Comparison of ENCODE assay signal across 8 cellular contexts in the genomic region with DNA sequence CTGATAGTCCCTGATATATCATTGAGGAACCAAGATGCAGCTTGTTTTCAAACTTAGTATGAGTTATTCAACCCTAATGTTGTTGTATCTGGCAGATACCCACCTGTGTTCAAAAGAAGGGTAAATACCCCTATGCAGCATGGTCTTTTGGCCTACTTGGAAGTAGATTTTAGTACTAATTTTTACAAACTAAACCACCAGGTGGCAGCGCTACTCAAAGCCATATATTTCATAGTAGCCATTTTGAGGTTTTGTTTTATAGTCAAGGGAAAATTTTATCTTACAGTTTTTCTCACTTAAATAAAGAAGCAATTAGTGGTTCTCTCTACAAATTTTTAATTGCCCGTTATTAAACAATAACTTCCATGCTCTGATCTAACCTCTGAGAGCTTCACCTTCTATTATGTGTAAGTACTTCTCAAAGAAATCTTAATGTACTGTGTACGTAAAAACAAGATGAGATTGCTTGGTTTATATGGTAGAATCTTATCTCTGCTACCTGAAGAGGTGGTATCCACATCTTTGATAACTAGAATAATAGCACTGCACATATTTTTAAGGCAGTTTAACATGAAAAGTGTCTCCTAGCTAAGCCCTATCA. TPM values are rescaled to one million over a fixed set of nuclear protein-coding genes. Genes with fewer than 3 reads are reported as not detected.
A peak's percentile ranks its signal among the peaks of the same experiment; 100 is the strongest.
DNase-seq lines count a peak whose midpoint lies in the region; ATAC-seq and TF ChIP-seq lines count a peak whose summit lies in the region.

No MANE protein-coding gene starts in this region.

- peaks cover 22% of the 10 kb centered on the region for H3K36me3 Mint-ChIP-seq in activated T-cell treated with anti-CD3 and anti-CD28 coated beads, Interleukin-2, amount 50 U/mL, for 24 hours (ENCODE audit: low read depth)

- H3K27ac Mint-ChIP-seq in activated T-cell treated with anti-CD3 and anti-CD28 coated beads, Interleukin-2, amount 50 U/mL, for 24 hours: no peak overlapping the region

- TF ChIP-seq CTCF in psoas muscle (IDR thresholded peaks at IDR 0.05): peak; percentile 63

- no peaks in the 10 kb centered on the region for H3K4me1 Mint-ChIP-seq in activated T-cell treated with anti-CD3 and anti-CD28 coated beads, Interleukin-2, amount 50 U/mL, for 24 hours (ENCODE audit: low read depth)

- no peaks in the 10 kb centered on the region for H3K9me3 Mint-ChIP-seq in activated T-cell treated with anti-CD3 and anti-CD28 coated beads, Interleukin-2, amount 50 U/mL, for 24 hours

- H3K36me3 ChIP-seq in psoas muscle (ENCODE audit: insufficient read depth in 1 of 2, low read depth in 1 of 2): peaks cover 0 to 9% of the 10 kb centered on the region in 2 donors

- H3K4me1 ChIP-seq in psoas muscle: no peaks in the 10 kb centered on the region

- H3K27me3 Mint-ChIP-seq in activated T-cell treated with anti-CD3 and anti-CD28 coated beads, Interleukin-2, amount 50 U/mL, for 24 hours: no peaks in the 10 kb centered on the region

- no peaks in the 10 kb centered on the region for H3K27me3 ChIP-seq in psoas muscle (ENCODE audit: insufficient read depth in 3 of 3, low read length in 2 of 3)

- H3K4me3 Mint-ChIP-seq in activated T-cell treated with anti-CD3 and anti-CD28 coated beads, Interleukin-2, amount 50 U/mL, for 24 hours: no peak overlapping the region

- H3K9me3 ChIP-seq in psoas muscle: no peaks in the 10 kb centered on the region

- no peak overlapping the region for H3K27ac ChIP-seq in psoas muscle

- DNase-seq in activated T-cell treated with anti-CD3 and anti-CD28 coated beads for 1 hour (ENCODE audit: low read depth): peak; percentile 13
- no peak for DNase-seq in activated T-cell treated with anti-CD3 and anti-CD28 coated beads, Interleukin-2, amount 50 U/mL, for 24 hours
- peak; percentile 63 for DNase-seq in NCI-H526 treated with DMSO at 0.1 percent for 48 hours (lab: John Stamatoyannopoulos, UW)
- peak; percentile 4 for DNase-seq in activated CD8-positive, alpha-beta memory T cell treated with anti-CD3 and anti-CD28 coated beads, Interleukin-2, amount 50 U/mL, for 1 hour (ENCODE audit: extremely low read depth)
- peak; percentile 30 for DNase-seq in fibroblast of the conjunctiva (ENCODE audit: low read depth)
- no peak for DNase-seq in psoas muscle
- no peak for DNase-seq in cortex of kidney (lab: John Stamatoyannopoulos, UW)

- ATAC-seq in HG03432 (IDR thresholded peaks at IDR 0.05; ENCODE audit: unreplicated experiment) (peak; percentile 70), psoas muscle (peak in 1 of 4 donors; percentile 79)

- intact Hi-C loops in psoas muscle (cut with DNase I): loop anchor here in 1 of 2 donors (5.0 kb wide), 1 partner anchor 103 kb away; a partner anchor contains a TSS

- 80 to 85% (median 81%) methylated on average over 3 of the region's 3 CpGs for WGBS in psoas muscle, 3 donors

- H3K4me3 ChIP-seq in psoas muscle: no peak overlapping the region

RNA-seq across cellular contexts. Expression of a gene that starts 31.5 kb away (rescaled TPM):
- total RNA-seq in psoas muscle: 10 to 100 TPM; 15.4 to 37.4 (median 20.8) TPM
- polyA plus RNA-seq in psoas muscle: 100 to 1,000 TPM in 1 of 3 donors, 10 to 100 TPM in 1, 1 to 10 TPM in 1; 4.9 to 117 (median 35.0) TPM

Comparison
In these comparisons a context has a peak if more than half of its experiments do, and no peak if none do; other contexts are left out.
1. DNase-seq: peak in activated T-cell treated with anti-CD3 and anti-CD28 coated beads for 1 hour (single experiment), NCI-H526 treated with DMSO at 0.1 percent for 48 hours (single experiment), activated CD8-positive, alpha-beta memory T cell treated with anti-CD3 and anti-CD28 coated beads, Interleukin-2, amount 50 U/mL, for 1 hour (single experiment) and fibroblast of the conjunctiva (single experiment); none in activated T-cell treated with anti-CD3 and anti-CD28 coated beads, Interleukin-2, amount 50 U/mL, for 24 hours (single experiment), psoas muscle (0 of 2) and cortex of kidney (single experiment).